ENCODE assay signal across 8 cellular contexts in the genomic region with DNA sequence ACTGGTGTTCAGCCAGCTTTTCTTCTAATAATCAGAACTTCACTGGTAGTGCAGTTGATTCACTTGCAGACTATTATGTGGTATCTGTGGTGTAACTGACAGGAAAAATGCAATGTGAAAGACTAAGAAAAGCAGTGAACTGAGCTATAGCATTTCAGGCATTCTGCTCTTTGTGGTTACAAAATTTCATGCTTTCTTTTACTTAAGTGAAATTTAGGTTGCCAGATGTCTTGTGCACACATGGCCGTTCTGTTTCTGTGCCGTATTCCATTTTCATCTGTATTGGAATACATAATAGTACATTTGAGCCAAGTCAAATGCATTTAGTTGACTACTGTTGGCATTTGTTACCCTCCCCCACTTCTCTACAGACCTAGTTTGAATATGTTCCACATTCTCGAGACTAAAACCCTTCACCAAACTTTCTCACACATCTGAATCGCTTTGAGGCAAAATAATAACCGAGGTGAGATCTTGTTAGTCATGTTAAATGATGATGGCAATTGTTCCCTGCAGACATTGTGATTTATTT. TPM values are rescaled to one million over a fixed set of nuclear protein-coding genes. Genes with fewer than 3 reads are reported as not detected.
DNase-seq lines count a peak whose midpoint lies in the region; ATAC-seq and TF ChIP-seq lines count a peak whose summit lies in the region.

No MANE protein-coding gene starts in this region.

- peaks cover 11% of the 10 kb centered on the region for H3K9me3 Mint-ChIP-seq in nephron

- peak overlapping the region in 2 of 3 experiments; percentile 30 to 62 for H3K27ac Mint-ChIP-seq in nephron

- H3K27me3 Mint-ChIP-seq in nephron (ENCODE audit: low read depth): no peaks in the 10 kb centered on the region

- no peak for TF ChIP-seq CTCF in nephron (IDR thresholded peaks at IDR 0.05; ENCODE audit: unreplicated experiment in 3 of 3)
- no peak for TF ChIP-seq CTCF in lower leg skin (IDR thresholded peaks at IDR 0.05)

- peak overlapping the region; percentile 64 for H3K9ac ChIP-seq in SK-N-MC (ENCODE audit: insufficient read length)

- DNase-seq in activated CD4-positive, CD25-positive, alpha-beta regulatory T cell treated with anti-CD3 and anti-CD28 coated beads, Interleukin-2, amount 50 U/mL, for 72 hours: no peak
- DNase-seq in SK-N-MC (ENCODE audit: low read depth, low spot score) (peak; percentile 85), lower leg skin (ENCODE audit: low spot score in 2 of 2) (no peak), mucosa of gallbladder (ENCODE audit: low spot score) (no peak), T-helper 9 cell (no peak)

- H3K4me3 Mint-ChIP-seq in nephron: no peak overlapping the region

- H3K9me3 ChIP-seq in SK-N-MC (ENCODE audit: low read depth, low read length): no peaks in the 10 kb centered on the region

- no peaks in the 10 kb centered on the region for H3K36me3 Mint-ChIP-seq in nephron (ENCODE audit: low read depth)

- ATAC-seq in activated CD4-positive, CD25-positive, alpha-beta regulatory T cell treated with anti-CD3 and anti-CD28 coated beads, Interleukin-2, amount 50 U/mL, for 24 hours: peak; percentile 38 to 55
- peak; percentile 80 for ATAC-seq in HG03025 (IDR thresholded peaks at IDR 0.05; ENCODE audit: low FRiP score, unreplicated experiment)

- 35 to 38% methylated on average over 5 of the region's 5 CpGs for WGBS in lower leg skin, 2 donors

- H3K36me3 ChIP-seq in SK-N-MC (ENCODE audit: insufficient read depth, low read length): no peaks in the 10 kb centered on the region

- H3K27ac ChIP-seq in SK-N-MC: peak overlapping the region; percentile 92

- no peak for TF ChIP-seq POLR2A in lower leg skin (IDR thresholded peaks at IDR 0.05)

- peaks cover 17% of the 10 kb centered on the region for H3K4me1 Mint-ChIP-seq in nephron

- intact Hi-C loops in lower leg skin (cut with DNase I; ENCODE audit: low total_unique reads): no loop called here

- H3K4me3 ChIP-seq in SK-N-MC (peak overlapping the region; percentile 65), lower leg skin (ENCODE audit: low read depth, poor library complexity, severe bottlenecking) (no peak overlapping the region)

RNA-seq across cellular contexts. Expression of a gene that starts 8.2 kb away (rescaled TPM):
- total RNA-seq in lower leg skin: under 1 TPM in 2 of 4 donors, not detected in 2; 0.10 to 0.49 TPM
- not detected for total RNA-seq in mucosa of gallbladder
